ENCODE assay signal across 16 cellular contexts in genomic region chr19:14160017-14160703, GRCh38. TPM values are rescaled to one million over a fixed set of nuclear protein-coding genes. Genes with fewer than 3 reads are reported as not detected.
DNase-seq lines count a peak whose midpoint lies in the region; ATAC-seq, FAIRE-seq and TF ChIP-seq lines count a peak whose summit lies in the region.
"Had no signal": no experiment of that assay in that cellular context is flagged by ENCODE, and none has a peak within 500 bp of the region (broad histone marks: within the 10 kb centered on the region; RNA-seq: fewer than 3 reads in every experiment).

No MANE protein-coding gene starts in this region.

- H3K4me2 ChIP-seq in HepG2 (ENCODE audit: low read depth, low read length) (no peak overlapping the region), GM23248 (ENCODE audit: unreplicated experiment) (no peak overlapping the region)

- TF ChIP-seq EP300 in HepG2 (IDR thresholded peaks at IDR 0.05; ENCODE audit: low read depth in 2 of 2, low read length in 2 of 2) (no peak), HepG2 (CRISPR knock-in tag; IDR thresholded peaks at IDR 0.05; ENCODE audit: borderline replicate concordance) (no peak)

- H3K9me2 ChIP-seq in GM23248 (ENCODE audit: insufficient read depth), result no peaks in the 10 kb centered on the region

- no peak overlapping the region for H3K4me3 Mint-ChIP-seq in CD8-positive, alpha-beta memory T cell
- H3K4me3 Mint-ChIP-seq: CD14-positive monocyte had no signal

- WGBS in HepG2 (ENCODE audit: low lambda C conversion rate), result 54% methylated on average over 11 of the region's 25 CpGs
- WGBS in right lobe of liver (ENCODE audit: insufficient coverage, low coverage, low lambda C conversion rate, missing lambda C conversion rate), result 82% methylated on average over 8 of the region's 25 CpGs
- 82 to 86% methylated on average over 22 to 25 of the region's 25 CpGs for WGBS in GM23248 (ENCODE audit: low coverage in 1 of 2, low lambda C conversion rate in 2 of 2, missing lambda C conversion rate in 2 of 2), 2 experiments

- no peak overlapping the region for H3K9ac ChIP-seq in HepG2 (ENCODE audit: insufficient read depth, low read depth, low read length)
- H3K9ac ChIP-seq in GM23248, result no peak overlapping the region

- peaks cover 0 to 27% (median 0%) of the 10 kb centered on the region in 3 donors for H3K36me3 Mint-ChIP-seq in CD8-positive, alpha-beta memory T cell

- H3K27me3 Mint-ChIP-seq in CD8-positive, alpha-beta memory T cell, result no peaks in the 10 kb centered on the region

- no peak overlapping the region for H3K27ac Mint-ChIP-seq in CD8-positive, alpha-beta memory T cell

- ATAC-seq in HepG2 (no peak), right lobe of liver (no peak)
- ATAC-seq: SK-N-SH treated with all-trans-retinoic acid at 6 μM for 48 hours had no signal

- H2AFZ ChIP-seq in HepG2 (ENCODE audit: low read length) (no peak overlapping the region), GM23248 (no peak overlapping the region)

- no peaks in the 10 kb centered on the region for H3K79me2 ChIP-seq in HepG2 (ENCODE audit: insufficient read depth, low read length)
- H3K79me2 ChIP-seq in GM23248 (ENCODE audit: insufficient read depth), result no peaks in the 10 kb centered on the region

- CTCF ChIA-PET in HepG2 (lab: Yijun Ruan, JAX; ENCODE audit: low intra/inter-chr PET ratio, low total read pairs), result no interaction called here
- CTCF ChIA-PET in CD8-positive, alpha-beta memory T cell (lab: Charles Lee), result no interaction called here

- no peaks in the 10 kb centered on the region for H3K9me3 ChIP-seq in HepG2 (ENCODE audit: low read length)
- H3K9me3 ChIP-seq in right lobe of liver, result no peaks in the 10 kb centered on the region
- no peaks in the 10 kb centered on the region for H3K9me3 ChIP-seq in CD8-positive, alpha-beta memory T cell (ENCODE audit: low read length)
- H3K9me3 ChIP-seq in GM23248 (ENCODE audit: low read depth), result no peaks in the 10 kb centered on the region

- H3F3A ChIP-seq in GM23248 (ENCODE audit: insufficient read depth), result no peaks in the 10 kb centered on the region

- H3K36me3 ChIP-seq in HepG2 (replicated peaks in 1 of 2; ENCODE audit: control insufficient read depth in 1 of 2, insufficient read depth in 2 of 2, low read length in 2 of 2), result no peaks in the 10 kb centered on the region
- peaks cover 0 to 4% (median 0%) of the 10 kb centered on the region in 4 donors for H3K36me3 ChIP-seq in right lobe of liver
- H3K36me3 ChIP-seq in CD8-positive, alpha-beta memory T cell (ENCODE audit: insufficient read depth, low read length), result no peaks in the 10 kb centered on the region
- no peaks in the 10 kb centered on the region for H3K36me3 ChIP-seq in GM23248 (ENCODE audit: low read depth)

- DNase-seq in HepG2 (ENCODE audit: low spot score) (no peak), right lobe of liver (no peak), cerebellum (ENCODE audit: low spot score) (peak; percentile 37), GM23248 (no peak)
- DNase-seq in CD8-positive, alpha-beta memory T cell, result no peak
- DNase-seq in activated CD4-positive, alpha-beta T cell treated with anti-CD3 and anti-CD28 coated beads, Interleukin-2, amount 50 U/mL, for 4 hours, result no peak
- DNase-seq: DMS79, NCI-H1105 treated with DMSO at 0.1 percent for 48 hours, NCI-H187, NCI-H2171, NCI-H446 treated with DMSO at 0.1 percent for 48 hours, NCI-H82, SHP77 had no signal

- H4K20me1 ChIP-seq in HepG2 (ENCODE audit: insufficient read depth, low read length) (no peaks in the 10 kb centered on the region), GM23248 (ENCODE audit: insufficient read depth) (no peaks in the 10 kb centered on the region)

- H3K27me3 ChIP-seq in HepG2 (ENCODE audit: control insufficient read depth in 1 of 2, insufficient read depth in 2 of 2, low read length in 2 of 2) (no peaks in the 10 kb centered on the region; a peak in 1 of 5 replicates), right lobe of liver (no peaks in the 10 kb centered on the region), GM23248 (replicated peaks; ENCODE audit: insufficient read depth) (no peaks in the 10 kb centered on the region)
- H3K27me3 ChIP-seq in CD8-positive, alpha-beta memory T cell (ENCODE audit: insufficient read depth, low read length, poor library complexity, severe bottlenecking), result no peaks in the 10 kb centered on the region

- TF ChIP-seq CTCF in HepG2 (CRISPR knock-in tag; IDR thresholded peaks at IDR 0.05), result no peak
- TF ChIP-seq CTCF in right lobe of liver (IDR thresholded peaks at IDR 0.05), result no peak

- in situ Hi-C loops in HepG2 (cut with HindIII; ENCODE audit: extremely low pct_ligation_motif_present, low pct_unique_long_range_greater_than_20kb) (no loop called here), GM23248 (cut with MboI) (no loop called here)

- H3K4me3 ChIP-seq in HepG2 (replicated peaks in 1 of 3; ENCODE audit: insufficient read depth in 1 of 3, low read depth in 2 of 3, low read length in 3 of 3) (no peak overlapping the region), right lobe of liver (no peak overlapping the region), GM23248 (no peak overlapping the region)
- no peak overlapping the region for H3K4me3 ChIP-seq in CD8-positive, alpha-beta memory T cell (ENCODE audit: low read length)

- no TSS peak for BruUV-seq in HepG2 (replicated peaks; lab: Mats Ljungman, UMichigan)

- H3K4me1 ChIP-seq in HepG2 (ENCODE audit: insufficient read depth, low read length) (no peaks in the 10 kb centered on the region), right lobe of liver (no peaks in the 10 kb centered on the region), GM23248 (ENCODE audit: insufficient read depth) (no peaks in the 10 kb centered on the region)
- no peaks in the 10 kb centered on the region for H3K4me1 ChIP-seq in CD8-positive, alpha-beta memory T cell (ENCODE audit: insufficient read depth, low read length)

- no peak for TF ChIP-seq POLR2A in HepG2 (IDR thresholded peaks at IDR 0.05; ENCODE audit: insufficient read depth in 1 of 2, low read depth in 2 of 2, low read length in 2 of 2)
- no peak for TF ChIP-seq POLR2A in right lobe of liver (IDR thresholded peaks at IDR 0.05)

- H3K27ac ChIP-seq in HepG2 (ENCODE audit: extremely low read length, insufficient read depth, low read length) (no peak overlapping the region), right lobe of liver (no peak overlapping the region), GM23248 (no peak overlapping the region)
- no peak overlapping the region for H3K27ac ChIP-seq in CD8-positive, alpha-beta memory T cell (ENCODE audit: low read depth, low read length)

- POLR2A ChIA-PET in HepG2 (lab: Yijun Ruan, JAX), result no interaction called here
- POLR2A ChIA-PET in CD8-positive, alpha-beta memory T cell (lab: Charles Lee), result no interaction called here

- H3K4me1 Mint-ChIP-seq in CD8-positive, alpha-beta memory T cell, result no peaks in the 10 kb centered on the region
- H3K4me1 Mint-ChIP-seq: CD14-positive monocyte had no signal

- TF ChIP-seq RAD21 in HepG2 (CRISPR knock-in tag; IDR thresholded peaks at IDR 0.05), result no peak

- H3K9me3 Mint-ChIP-seq in CD8-positive, alpha-beta memory T cell, result no peaks in the 10 kb centered on the region

- no peak for FAIRE-seq in HepG2 (lab: Jason Lieb, UNC)
- FAIRE-seq: G401.6 had no signal

- intact Hi-C loops in HepG2 (cut with micrococcal nuclease; ENCODE audit: unreplicated experiment) (no loop called here), right lobe of liver (cut with DNase I) (no loop called here)

RNA-seq across cellular contexts. Expression of gene ASF1B, which starts 23.8 kb away (rescaled TPM):
- total RNA-seq in HepG2 (2016; rRNA removed; fragmentation: Illumina TruSeq; extraction: Trizol) (21.9 and 24.8 TPM in 2 replicates), right lobe of liver (1 to 10 TPM in 2 of 6 experiments, under 1 TPM in 4; 0.24 to 5.3 (median 0.61) TPM), cerebellum (4.4 TPM)
- 5.9 and 6.4 TPM in 2 replicates for total RNA-seq in HepG2 (2016; cell fraction: cytosol; rRNA removed; fragmentation: Illumina TruSeq; extraction: Trizol; ENCODE audit: low read depth)
- total RNA-seq in HepG2 (2016; cell fraction: insoluble cytoplasmic fraction; rRNA removed; fragmentation: Illumina TruSeq; extraction: Trizol), result 20.5 and 24.8 TPM in 2 replicates
- 12.0 and 14.5 TPM in 2 replicates for total RNA-seq in HepG2 (2016; cell fraction: membrane; rRNA removed; fragmentation: Illumina TruSeq; extraction: Trizol)
- total RNA-seq in HepG2 (2016; cell fraction: nucleus; rRNA removed; fragmentation: Illumina TruSeq; extraction: Trizol), result 10.3 and 10.5 TPM in 2 replicates
- polyA plus RNA-seq in HepG2 (2011; rRNA removed) (14.8 and 18.2 TPM in 2 replicates), GM23248 (2016; fragmentation: Nextera tagmentation; extraction: Ambion mirVana) (18.0 and 19.0 TPM in 2 replicates)
- polyA plus RNA-seq in HepG2 (2011; cell fraction: cytosol; rRNA removed), result 13.8 and 19.3 TPM in 2 replicates
- polyA plus RNA-seq in HepG2 (2011; cell fraction: nucleus; rRNA removed), result 4.3 and 6.8 TPM in 2 replicates
- polyA plus RNA-seq in HepG2 (2012), result 6.4 and 10.7 TPM in 2 replicates
- polyA plus RNA-seq in HepG2 (2016; cell fraction: cytosol; fragmentation: Illumina TruSeq; extraction: Trizol; ENCODE audit: low read depth), result 4.1 TPM in 2 replicates
- 26.0 and 31.2 TPM in 2 replicates for polyA plus RNA-seq in HepG2 (2016; cell fraction: insoluble cytoplasmic fraction; fragmentation: Illumina TruSeq; extraction: Trizol; ENCODE audit: low read depth)
- 9.5 and 9.9 TPM in 2 replicates for polyA plus RNA-seq in HepG2 (2016; cell fraction: membrane; fragmentation: Illumina TruSeq; extraction: Trizol; ENCODE audit: low read depth)
- polyA plus RNA-seq in HepG2 (2016; cell fraction: nucleus; fragmentation: Illumina TruSeq; extraction: Trizol; ENCODE audit: insufficient read depth, low read depth), result 24.7 and 25.7 TPM in 2 replicates
- 16.4 and 182 TPM in 2 replicates for polyA minus RNA-seq in HepG2 (2011; rRNA and poly(A)+ RNA removed; ENCODE audit: low replicate concordance)
- 8.5 and 13.4 TPM in 2 replicates for polyA minus RNA-seq in HepG2 (2011; cell fraction: cytosol; rRNA and poly(A)+ RNA removed)
- polyA minus RNA-seq in HepG2 (2011; cell fraction: nucleus; rRNA and poly(A)+ RNA removed), result 3.2 and 3.4 TPM in 2 replicates
- total RNA-seq in CD8-positive, alpha-beta memory T cell, result 10 to 100 TPM; 75.0 to 76.2 TPM
- polyA plus RNA-seq in CD8-positive, alpha-beta memory T cell, result 4.5 TPM
- total RNA-seq in GM23248 (2014; rRNA removed; shearing (Covaris generic)), result 7.6 and 11.2 TPM in 2 replicates

RNA-seq across cellular contexts. Expression of gene PRKACA, which starts 42.6 kb away (rescaled TPM):
- 11.0 and 14.0 TPM in 2 replicates for total RNA-seq in HepG2 (2016; rRNA removed; fragmentation: Illumina TruSeq; extraction: Trizol)
- 20.4 and 21.6 TPM in 2 replicates for total RNA-seq in HepG2 (2016; cell fraction: cytosol; rRNA removed; fragmentation: Illumina TruSeq; extraction: Trizol; ENCODE audit: low read depth)
- total RNA-seq in HepG2 (2016; cell fraction: insoluble cytoplasmic fraction; rRNA removed; fragmentation: Illumina TruSeq; extraction: Trizol), result 10.4 and 13.7 TPM in 2 replicates
- 56.9 and 57.5 TPM in 2 replicates for total RNA-seq in HepG2 (2016; cell fraction: membrane; rRNA removed; fragmentation: Illumina TruSeq; extraction: Trizol)
- 13.6 and 18.3 TPM in 2 replicates for total RNA-seq in HepG2 (2016; cell fraction: nucleus; rRNA removed; fragmentation: Illumina TruSeq; extraction: Trizol)
- 18.2 and 22.9 TPM in 2 replicates for polyA plus RNA-seq in HepG2 (2011; rRNA removed)
- polyA plus RNA-seq in HepG2 (2011; cell fraction: cytosol; rRNA removed), result 19.3 and 19.7 TPM in 2 replicates
- 23.6 and 27.0 TPM in 2 replicates for polyA plus RNA-seq in HepG2 (2011; cell fraction: nucleus; rRNA removed)
- 29.4 and 35.6 TPM in 2 replicates for polyA plus RNA-seq in HepG2 (2012)
- polyA plus RNA-seq in HepG2 (2016; cell fraction: cytosol; fragmentation: Illumina TruSeq; extraction: Trizol; ENCODE audit: low read depth), result 60.1 and 74.1 TPM in 2 replicates
- 43.2 and 60.0 TPM in 2 replicates for polyA plus RNA-seq in HepG2 (2016; cell fraction: insoluble cytoplasmic fraction; fragmentation: Illumina TruSeq; extraction: Trizol; ENCODE audit: low read depth)
- 115 and 118 TPM in 2 replicates for polyA plus RNA-seq in HepG2 (2016; cell fraction: membrane; fragmentation: Illumina TruSeq; extraction: Trizol; ENCODE audit: low read depth)
- polyA plus RNA-seq in HepG2 (2016; cell fraction: nucleus; fragmentation: Illumina TruSeq; extraction: Trizol; ENCODE audit: insufficient read depth, low read depth), result 46.7 and 48.9 TPM in 2 replicates
- polyA minus RNA-seq in HepG2 (2011; rRNA and poly(A)+ RNA removed; ENCODE audit: low replicate concordance), result 29.2 and 31.4 TPM in 2 replicates
- 9.8 and 16.4 TPM in 2 replicates for polyA minus RNA-seq in HepG2 (2011; cell fraction: cytosol; rRNA and poly(A)+ RNA removed)
- 9.5 and 17.2 TPM in 2 replicates for polyA minus RNA-seq in HepG2 (2011; cell fraction: nucleus; rRNA and poly(A)+ RNA removed)
- total RNA-seq in right lobe of liver, result 10 to 100 TPM; 54.8 to 87.5 (median 63.1) TPM
- total RNA-seq in cerebellum, result 27.7 TPM
- 10 to 100 TPM; 77.3 to 81.0 TPM for total RNA-seq in CD8-positive, alpha-beta memory T cell
- 1.5 TPM for polyA plus RNA-seq in CD8-positive, alpha-beta memory T cell
- total RNA-seq in GM23248 (2014; rRNA removed; shearing (Covaris generic)), result 37.4 and 67.8 TPM in 2 replicates
- polyA plus RNA-seq in GM23248 (2016; fragmentation: Nextera tagmentation; extraction: Ambion mirVana), result 4.6 and 5.3 TPM in 2 replicates

RNA-seq across cellular contexts. Expression of gene ADGRL1, which starts 45.8 kb away (rescaled TPM):
- total RNA-seq in HepG2 (2016; rRNA removed; fragmentation: Illumina TruSeq; extraction: Trizol) (0.41 and 0.49 TPM in 2 replicates), right lobe of liver (1 to 10 TPM in 3 of 6 experiments, under 1 TPM in 3; 0.46 to 4.6 (median 1.3) TPM), cerebellum (55.7 TPM)
- total RNA-seq in HepG2 (2016; cell fraction: cytosol; rRNA removed; fragmentation: Illumina TruSeq; extraction: Trizol; ENCODE audit: low read depth), result 0.26 and 0.61 TPM in 2 replicates
- 0.37 and 0.69 TPM in 2 replicates for total RNA-seq in HepG2 (2016; cell fraction: insoluble cytoplasmic fraction; rRNA removed; fragmentation: Illumina TruSeq; extraction: Trizol)
- total RNA-seq in HepG2 (2016; cell fraction: membrane; rRNA removed; fragmentation: Illumina TruSeq; extraction: Trizol), result 0.59 and 1.0 TPM in 2 replicates
- total RNA-seq in HepG2 (2016; cell fraction: nucleus; rRNA removed; fragmentation: Illumina TruSeq; extraction: Trizol), result 0.50 and 0.56 TPM in 2 replicates
- polyA plus RNA-seq in HepG2 (2011; rRNA removed) (1.7 and 1.9 TPM in 2 replicates), GM23248 (2016; fragmentation: Nextera tagmentation; extraction: Ambion mirVana) (0.75 and 1.0 TPM in 2 replicates)
- polyA plus RNA-seq in HepG2 (2011; cell fraction: cytosol; rRNA removed), result 0.95 and 1.3 TPM in 2 replicates
- 7.9 and 10.6 TPM in 2 replicates for polyA plus RNA-seq in HepG2 (2011; cell fraction: nucleus; rRNA removed)
- polyA plus RNA-seq in HepG2 (2012), result 1.6 and 3.4 TPM in 2 replicates
- polyA plus RNA-seq in HepG2 (2016; cell fraction: cytosol; fragmentation: Illumina TruSeq; extraction: Trizol; ENCODE audit: low read depth), result 0.20 and 0.24 TPM in 2 replicates
- polyA plus RNA-seq in HepG2 (2016; cell fraction: insoluble cytoplasmic fraction; fragmentation: Illumina TruSeq; extraction: Trizol; ENCODE audit: low read depth), result 1.5 TPM in 2 replicates
- polyA plus RNA-seq in HepG2 (2016; cell fraction: membrane; fragmentation: Illumina TruSeq; extraction: Trizol; ENCODE audit: low read depth), result 0.41 and 0.47 TPM in 2 replicates
- 1.1 and 1.2 TPM in 2 replicates for polyA plus RNA-seq in HepG2 (2016; cell fraction: nucleus; fragmentation: Illumina TruSeq; extraction: Trizol; ENCODE audit: insufficient read depth, low read depth)
- 6.1 and 14.3 TPM in 2 replicates for polyA minus RNA-seq in HepG2 (2011; rRNA and poly(A)+ RNA removed; ENCODE audit: low replicate concordance)
- 0.62 and 0.99 TPM in 2 replicates for polyA minus RNA-seq in HepG2 (2011; cell fraction: cytosol; rRNA and poly(A)+ RNA removed)
- polyA minus RNA-seq in HepG2 (2011; cell fraction: nucleus; rRNA and poly(A)+ RNA removed), result 2.0 and 2.2 TPM in 2 replicates
- total RNA-seq in CD8-positive, alpha-beta memory T cell, result 1 to 10 TPM; 5.8 TPM
- 0.81 TPM for polyA plus RNA-seq in CD8-positive, alpha-beta memory T cell
- total RNA-seq in GM23248 (2014; rRNA removed; shearing (Covaris generic)), result 3.0 and 3.8 TPM in 2 replicates
- polyA plus RNA-seq: CD14-positive monocyte had no signal
